26 cellular contexts compared by ENCODE assay signal in the genomic region with DNA sequence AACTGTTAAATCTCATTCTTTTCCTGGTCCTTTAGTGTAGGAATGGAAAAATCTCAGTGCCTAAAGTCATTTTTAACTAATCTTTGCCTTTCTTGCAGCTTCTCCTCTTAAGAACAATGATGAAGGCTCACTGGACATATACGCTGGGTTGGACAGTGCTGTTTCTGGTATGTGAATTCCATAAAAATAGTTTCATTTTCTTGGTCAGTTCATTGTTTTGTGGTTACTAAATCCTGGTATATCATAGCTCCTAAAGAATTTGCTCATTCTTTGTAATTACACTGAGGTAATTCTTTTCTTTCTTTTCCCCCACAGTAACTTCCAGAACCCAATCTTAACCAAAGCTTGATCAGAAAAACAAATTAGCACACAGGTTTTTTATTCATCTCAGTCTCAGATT. TPM values are rescaled to one million over a fixed set of nuclear protein-coding genes. Genes with fewer than 3 reads are reported as not detected.
DNase-seq lines count a peak whose midpoint lies in the region; ATAC-seq, FAIRE-seq and TF ChIP-seq lines count a peak whose summit lies in the region.
"Had no signal": no experiment of that assay in that cellular context is flagged by ENCODE, and none has a peak within 500 bp of the region (broad histone marks: within the 10 kb centered on the region; RNA-seq: fewer than 3 reads in every experiment).

No MANE protein-coding gene starts in this region.

- TF ChIP-seq POLR2A in lower leg skin (IDR thresholded peaks at IDR 0.05), result no peak

- no peak overlapping the region for H3K4me3 ChIP-seq in fibroblast of pulmonary artery (replicated peaks; ENCODE audit: low read depth, low read length)
- no peak overlapping the region for H3K4me3 ChIP-seq in trophoblast cell (ENCODE audit: low read depth, low read length)
- H3K4me3 ChIP-seq in lower leg skin (ENCODE audit: low read depth, poor library complexity, severe bottlenecking), result no peak overlapping the region
- H3K4me3 ChIP-seq: coronary artery, testis, vagina had no signal

- no peak overlapping the region for H3K27ac ChIP-seq in trophoblast cell (ENCODE audit: low read depth, low read length)
- H3K27ac ChIP-seq: coronary artery, RWPE1, testis, vagina had no signal

- no peak for FAIRE-seq in frontal cortex (lab: Jason Lieb, UNC)
- FAIRE-seq: bronchial epithelial cell, GM18507 had no signal

- no peak overlapping the region for H2BK120ac ChIP-seq in trophoblast cell (ENCODE audit: insufficient read depth, low read length, poor library complexity)

- no peaks in the 10 kb centered on the region for H3K9me3 Mint-ChIP-seq in WTC11
- H3K9me3 Mint-ChIP-seq: activated B cell treated with CpG ODN at 0.5 μM for 24 hours; activated naive CD8-positive, alpha-beta T cell treated with anti-CD3 and anti-CD28 coated beads, Interleukin-2, amount 10 ng/mL, durations not matched to agents 7 days and 5 days; IgD-negative memory B cell; stimulated activated memory B cell treated with anti-CD40 and anti-IgM and Interleukin-4, amounts not matched to agents 10 μg/mL and 1 μg/mL and 100 μg/mL, for 72 hours had no signal

- no peaks in the 10 kb centered on the region for H3K27me3 ChIP-seq in trophoblast cell (ENCODE audit: insufficient read depth, low read length)
- H3K27me3 ChIP-seq: testis, vagina had no signal

- H3K4me2 ChIP-seq in trophoblast cell (ENCODE audit: low read length), result no peak overlapping the region

- H4K12ac ChIP-seq in trophoblast cell (ENCODE audit: low read depth, low read length), result no peak overlapping the region

- CTCF ChIA-PET in WTC11 (lab: Charles Lee), result interaction anchor here (0.6 to 0.7 kb wide), 2 partner anchors 76 to 1853 kb away, joined by 3 to 4 read pairs; no protein-coding TSS in a partner anchor

- H3K4me1 ChIP-seq in trophoblast cell (ENCODE audit: control insufficient read depth in 1 of 2, insufficient read depth in 2 of 2, low read length in 2 of 2), result no peaks in the 10 kb centered on the region
- H3K4me1 ChIP-seq: testis, vagina had no signal

- intact Hi-C loops in lower leg skin (cut with DNase I; ENCODE audit: low total_unique reads), result no loop called here

- TF ChIP-seq CTCF in WTC11 (IDR thresholded peaks at IDR 0.05) (no peak), fibroblast of pulmonary artery (IDR thresholded peaks at IDR 0.05; ENCODE audit: low read length, missing control alignments) (no peak), lower leg skin (IDR thresholded peaks at IDR 0.05) (no peak)

- H4K8ac ChIP-seq in trophoblast cell (ENCODE audit: low read depth, low read length), result no peak overlapping the region

- H3K27me3 Mint-ChIP-seq in WTC11 (ENCODE audit: low read depth), result no peaks in the 10 kb centered on the region
- H3K27me3 Mint-ChIP-seq: activated B cell treated with CpG ODN at 0.5 μM for 24 hours; activated naive CD8-positive, alpha-beta T cell treated with anti-CD3 and anti-CD28 coated beads, Interleukin-2, amount 10 ng/mL, durations not matched to agents 7 days and 5 days; IgD-negative memory B cell; stimulated activated memory B cell treated with anti-CD40 and anti-IgM and Interleukin-4, amounts not matched to agents 10 μg/mL and 1 μg/mL and 100 μg/mL, for 72 hours had no signal

- peaks cover 1% of the 10 kb centered on the region for H3K79me2 ChIP-seq in trophoblast cell (ENCODE audit: control insufficient read depth, insufficient read depth, low read length, poor library complexity)

- H3K4ac ChIP-seq in trophoblast cell (ENCODE audit: low read depth, low read length), result no peak overlapping the region

- H2BK12ac ChIP-seq in trophoblast cell (ENCODE audit: low read length), result no peak overlapping the region

- no peak overlapping the region for H3K23ac ChIP-seq in trophoblast cell (ENCODE audit: low read length)

- H3K4me3 Mint-ChIP-seq in WTC11, result no peak overlapping the region
- H3K4me3 Mint-ChIP-seq: activated B cell treated with CpG ODN at 0.5 μM for 24 hours; activated naive CD8-positive, alpha-beta T cell treated with anti-CD3 and anti-CD28 coated beads, Interleukin-2, amount 10 ng/mL, durations not matched to agents 7 days and 5 days; IgD-negative memory B cell; stimulated activated memory B cell treated with anti-CD40 and anti-IgM and Interleukin-4, amounts not matched to agents 10 μg/mL and 1 μg/mL and 100 μg/mL, for 72 hours had no signal

- peaks cover 28 to 31% of the 10 kb centered on the region in 2 experiments for H3K36me3 ChIP-seq in trophoblast cell (ENCODE audit: control insufficient read depth in 1 of 2, insufficient read depth in 2 of 2, low read length in 2 of 2)

- POLR2A ChIA-PET in WTC11 (lab: Charles Lee), result no interaction called here

- no peak overlapping the region for H3K18ac ChIP-seq in trophoblast cell (ENCODE audit: low read length)

- H2AK5ac ChIP-seq in trophoblast cell (ENCODE audit: low read length), result no peak overlapping the region

- H3K4me1 Mint-ChIP-seq in WTC11, result no peaks in the 10 kb centered on the region

- H3K9me3 ChIP-seq in trophoblast cell (ENCODE audit: insufficient read depth, low read depth, low read length), result no peaks in the 10 kb centered on the region
- H3K9me3 ChIP-seq: testis, vagina had no signal

- no peaks in the 10 kb centered on the region for H3K79me1 ChIP-seq in trophoblast cell (ENCODE audit: low read length)

- H3K36me3 Mint-ChIP-seq in WTC11, result peaks cover 58% of the 10 kb centered on the region

- no peak overlapping the region for H4K91ac ChIP-seq in trophoblast cell (ENCODE audit: low read depth, low read length)

- peak overlapping the region; percentile 86 for H3K27ac Mint-ChIP-seq in WTC11
- H3K27ac Mint-ChIP-seq: activated B cell treated with CpG ODN at 0.5 μM for 24 hours; activated naive CD8-positive, alpha-beta T cell treated with anti-CD3 and anti-CD28 coated beads, Interleukin-2, amount 10 ng/mL, durations not matched to agents 7 days and 5 days; stimulated activated memory B cell treated with anti-CD40 and anti-IgM and Interleukin-4, amounts not matched to agents 10 μg/mL and 1 μg/mL and 100 μg/mL, for 72 hours had no signal

- ATAC-seq in WTC11, result no peak
- ATAC-seq: stimulated activated memory B cell treated with anti-CD40 and anti-IgM and Interleukin-4, amounts not matched to agents 10 μg/mL and 1 μg/mL and 100 μg/mL, for 72 hours had no signal

- no peak overlapping the region for H2BK5ac ChIP-seq in trophoblast cell (ENCODE audit: low read depth, low read length, poor library complexity)

- no peak overlapping the region for H2AFZ ChIP-seq in trophoblast cell (ENCODE audit: insufficient read depth, low read length, poor library complexity)

- DNase-seq in EH (ENCODE audit: low read depth) (peak; percentile 77), WTC11 (ENCODE audit: low spot score) (no peak), fibroblast of pulmonary artery (ENCODE audit: low read depth) (peak; percentile 23), trophoblast cell (peak; percentile 41 to 84), NCI-H1092 treated with DMSO at 0.1 percent for 48 hours (lab: John Stamatoyannopoulos, UW) (no peak), frontal cortex (ENCODE audit: low spot score in 2 of 2) (no peak), lower leg skin (ENCODE audit: low spot score in 2 of 2) (no peak)
- DNase-seq: activated B cell treated with CpG ODN at 0.5 μM for 24 hours; activated CD4-positive, alpha-beta T cell treated with anti-CD3 and anti-CD28 coated beads, Interleukin-2, amount 50 U/mL, for 48 hours; activated effector memory CD4-positive, alpha-beta T cell treated with Interleukin-2 at 50 U/mL for 16 hours; activated naive CD8-positive, alpha-beta T cell treated with anti-CD3 and anti-CD28 coated beads, Interleukin-2, amount 10 ng/mL, durations not matched to agents 7 days and 5 days; DMS153; GDM1; NCI-H2029 treated with DMSO at 0.1 percent for 48 hours; NCI-H345; NCI-H774; T1000; testis had no signal

- no peak overlapping the region for H3K14ac ChIP-seq in trophoblast cell (ENCODE audit: low read length)

- H3K9ac ChIP-seq in trophoblast cell (ENCODE audit: low read length), result no peak overlapping the region

- no CpG with 5 or more reads among the region's 1 CpG for WGBS in trophoblast cell (ENCODE audit: extremely low coverage, insufficient coverage, insufficient read length)
- 96 to 97% methylated on average over 1 of the region's 1 CpG for WGBS in lower leg skin, 2 donors

TF ChIP-seq in WTC11, 78 proteins besides CTCF, POLR2A, EP300 and RAD21 (continues in another document):
- TF ChIP-seq GTF2I (CRISPR knock-in tag; conservative IDR thresholded peaks at IDR 0.05), result no peak
- no peak for TF ChIP-seq NFE2L1 (CRISPR knock-in tag; IDR thresholded peaks at IDR 0.05)
- TF ChIP-seq, protein P1, sequence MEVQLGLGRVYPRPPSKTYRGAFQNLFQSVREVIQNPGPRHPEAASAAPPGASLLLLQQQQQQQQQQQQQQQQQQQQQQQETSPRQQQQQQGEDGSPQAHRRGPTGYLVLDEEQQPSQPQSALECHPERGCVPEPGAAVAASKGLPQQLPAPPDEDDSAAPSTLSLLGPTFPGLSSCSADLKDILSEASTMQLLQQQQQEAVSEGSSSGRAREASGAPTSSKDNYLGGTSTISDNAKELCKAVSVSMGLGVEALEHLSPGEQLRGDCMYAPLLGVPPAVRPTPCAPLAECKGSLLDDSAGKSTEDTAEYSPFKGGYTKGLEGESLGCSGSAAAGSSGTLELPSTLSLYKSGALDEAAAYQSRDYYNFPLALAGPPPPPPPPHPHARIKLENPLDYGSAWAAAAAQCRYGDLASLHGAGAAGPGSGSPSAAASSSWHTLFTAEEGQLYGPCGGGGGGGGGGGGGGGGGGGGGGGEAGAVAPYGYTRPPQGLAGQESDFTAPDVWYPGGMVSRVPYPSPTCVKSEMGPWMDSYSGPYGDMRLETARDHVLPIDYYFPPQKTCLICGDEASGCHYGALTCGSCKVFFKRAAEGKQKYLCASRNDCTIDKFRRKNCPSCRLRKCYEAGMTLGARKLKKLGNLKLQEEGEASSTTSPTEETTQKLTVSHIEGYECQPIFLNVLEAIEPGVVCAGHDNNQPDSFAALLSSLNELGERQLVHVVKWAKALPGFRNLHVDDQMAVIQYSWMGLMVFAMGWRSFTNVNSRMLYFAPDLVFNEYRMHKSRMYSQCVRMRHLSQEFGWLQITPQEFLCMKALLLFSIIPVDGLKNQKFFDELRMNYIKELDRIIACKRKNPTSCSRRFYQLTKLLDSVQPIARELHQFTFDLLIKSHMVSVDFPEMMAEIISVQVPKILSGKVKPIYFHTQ (CRISPR knock-in tag; IDR thresholded peaks at IDR 0.05), result no peak

RNA-seq across cellular contexts. Expression of a gene that starts 23.4 kb away (rescaled TPM):
- 24.2 to 27.9 TPM (median 25.0 TPM) in 3 replicates for total RNA-seq in WTC11 (2021)
- polyA plus RNA-seq in trophoblast cell (2013), result 9.8 and 10.6 TPM in 2 replicates
- 46.1 TPM for total RNA-seq in frontal cortex
- total RNA-seq in lower leg skin, result 10 to 100 TPM in 2 of 4 donors, 1 to 10 TPM in 2; 8.4 to 12.9 (median 10.1) TPM

RNA-seq across cellular contexts. Expression of a gene that starts 33.5 kb away (rescaled TPM):
- total RNA-seq in WTC11 (2021), result 146 to 195 TPM (median 146 TPM) in 3 replicates
- polyA plus RNA-seq in trophoblast cell (2013), result 8.5 and 9.0 TPM in 2 replicates
- 23.6 TPM for total RNA-seq in frontal cortex
- total RNA-seq in lower leg skin, result 10 to 100 TPM; 14.5 to 38.6 (median 27.8) TPM

RNA-seq across cellular contexts. Expression of a gene that starts 41.2 kb away (rescaled TPM):
- not detected in 3 replicates for total RNA-seq in WTC11 (2021)
- polyA plus RNA-seq in trophoblast cell (2013), result not detected in 2 replicates
- not detected for total RNA-seq in frontal cortex
- total RNA-seq in lower leg skin, result not detected
- total RNA-seq: activated B cell treated with CpG ODN at 0.5 μM for 24 hours; activated naive CD8-positive, alpha-beta T cell treated with anti-CD3 and anti-CD28 coated beads, Interleukin-2, amount 10 ng/mL, durations not matched to agents 7 days and 5 days; bronchial epithelial cell; renal cortical epithelial cell; vagina had no signal
- polyA plus RNA-seq: IgD-negative memory B cell had no signal

Comparison
In these comparisons a context has a peak if more than half of its experiments do, and no peak if none do; other contexts are left out.
1. DNase-seq: peak in EH (single experiment), fibroblast of pulmonary artery (single experiment) and trophoblast cell (2 of 2); none in WTC11 (single experiment), NCI-H1092 treated with DMSO at 0.1 percent for 48 hours (single experiment), frontal cortex (0 of 2) and lower leg skin (0 of 2).